Comparison of ENCODE assay signal across 8 cellular contexts in the genomic region with DNA sequence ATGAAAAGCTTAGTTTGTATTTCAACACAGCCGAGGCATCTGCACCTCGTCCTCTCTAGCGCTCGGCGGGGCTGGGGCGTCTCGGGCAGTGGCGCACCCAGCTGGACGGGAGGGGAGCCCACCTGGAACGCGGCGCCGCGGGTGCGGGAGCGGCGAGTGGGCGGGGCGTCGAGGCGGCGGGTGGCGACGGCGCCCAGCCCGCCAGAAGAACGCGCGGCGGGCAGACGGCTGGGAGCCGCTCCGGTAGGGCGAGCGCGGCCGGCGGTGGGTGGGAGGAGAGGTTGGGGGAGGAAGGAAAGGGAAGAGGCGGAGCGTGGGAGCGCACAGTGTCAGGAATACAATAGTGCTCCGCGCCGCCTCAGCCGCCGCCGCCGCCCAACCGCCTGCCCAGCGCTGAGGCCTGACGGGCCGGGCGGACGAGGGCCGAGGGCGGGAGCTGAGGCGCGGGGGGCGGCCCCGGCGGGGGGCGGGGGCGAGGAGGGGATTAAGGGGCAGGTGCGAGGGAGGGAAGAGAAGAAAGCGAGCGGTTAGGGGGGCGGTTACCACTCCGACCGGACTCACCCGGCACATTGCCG. TPM values are rescaled to one million over a fixed set of nuclear protein-coding genes. Genes with fewer than 3 reads are reported as not detected.
DNase-seq lines count a peak whose midpoint lies in the region; TF ChIP-seq lines count a peak whose summit lies in the region.

A gene (plus strand): TSS at position 324 of the 575 bp plus-strand sequence. CDS start 72,474 bp downstream, outside the sequence.

- H3K27ac Mint-ChIP-seq in activated naive CD4-positive, alpha-beta T cell treated with anti-CD3 and anti-CD28 coated beads, Interleukin-2, amount 50 U/mL, for 24 hours: no peak within 1 kb of the TSS

- H3K4me3 ChIP-seq in Jurkat, Clone E6-1 (ENCODE audit: low read length): peak within 1 kb of the TSS; percentile 59
- H3K4me3 ChIP-seq in OCI-LY3 (ENCODE audit: low read length) (peak within 1 kb of the TSS; percentile 98), neuron (ENCODE audit: low read length) (peak within 1 kb of the TSS; percentile 77)

- H3K9ac ChIP-seq in OCI-LY3 (ENCODE audit: low read length): peak within 1 kb of the TSS; percentile 95

- peak within 1 kb of the TSS; percentile 60 for H3K4me3 Mint-ChIP-seq in activated naive CD4-positive, alpha-beta T cell treated with anti-CD3 and anti-CD28 coated beads, Interleukin-2, amount 50 U/mL, for 24 hours

- DNase-seq in stimulated activated CD4-positive, alpha-beta T cell treated with anti-CD3 and anti-CD28 coated beads, Interleukin-12 subunit alpha, Interleukin-12 subunit beta, amount 100 ng/mL, for 4 hours: peak; percentile 16
- no peak for DNase-seq in stimulated activated CD4-positive, alpha-beta T cell treated with anti-CD3 and anti-CD28 coated beads, Interleukin-2, amount 100 ng/mL, for 48 hours
- peak; percentile 51 for DNase-seq in Jurkat, Clone E6-1 (ENCODE audit: low read depth, low spot score)
- peak; percentile 45 for DNase-seq in globus pallidus (ENCODE audit: low spot score)
- no peak for DNase-seq in cerebellar nuclear complex (lab: John Stamatoyannopoulos, UW)

- no peaks in the 10 kb centered on the region for H3K9me3 ChIP-seq in OCI-LY3 (ENCODE audit: insufficient read depth, low read length)
- H3K9me3 ChIP-seq in neuron (ENCODE audit: low read length): no peaks in the 10 kb centered on the region

- H3K79me2 ChIP-seq in OCI-LY3 (ENCODE audit: low read length): peaks cover 48% of the 10 kb centered on the region

- no peaks in the 10 kb centered on the region for H3K9me3 Mint-ChIP-seq in activated naive CD4-positive, alpha-beta T cell treated with anti-CD3 and anti-CD28 coated beads, Interleukin-2, amount 50 U/mL, for 24 hours

- peaks cover 26% of the 10 kb centered on the region for H3K4me1 ChIP-seq in OCI-LY3 (ENCODE audit: low read length)
- H3K4me1 ChIP-seq in neuron (ENCODE audit: insufficient read depth, low read length): peaks cover 7% of the 10 kb centered on the region

- H3K4me1 Mint-ChIP-seq in activated naive CD4-positive, alpha-beta T cell treated with anti-CD3 and anti-CD28 coated beads, Interleukin-2, amount 50 U/mL, for 24 hours: peaks cover 9% of the 10 kb centered on the region

- peaks cover 18% of the 10 kb centered on the region for H3K27me3 Mint-ChIP-seq in activated naive CD4-positive, alpha-beta T cell treated with anti-CD3 and anti-CD28 coated beads, Interleukin-2, amount 50 U/mL, for 24 hours

- H3K36me3 ChIP-seq in OCI-LY3 (replicated peaks; ENCODE audit: low read depth, low read length) (peaks cover 18% of the 10 kb centered on the region), neuron (ENCODE audit: insufficient read depth, low read length) (no peaks in the 10 kb centered on the region)

- peak within 1 kb of the TSS; percentile 96 for H3K4me2 ChIP-seq in OCI-LY3 (ENCODE audit: low read length)

- peak within 1 kb of the TSS; percentile 55 for H3K27ac ChIP-seq in OCI-LY3 (ENCODE audit: low read length)

- H3K27me3 ChIP-seq in OCI-LY3 (ENCODE audit: low read depth, low read length) (no peaks in the 10 kb centered on the region), neuron (ENCODE audit: insufficient read depth, low read length) (no peaks in the 10 kb centered on the region)

- no peaks in the 10 kb centered on the region for H3K36me3 Mint-ChIP-seq in activated naive CD4-positive, alpha-beta T cell treated with anti-CD3 and anti-CD28 coated beads, Interleukin-2, amount 50 U/mL, for 24 hours

- no peak within 1 kb of the TSS; the same call in 1 of the 2 replicates for H2AFZ ChIP-seq in OCI-LY3 (ENCODE audit: low read depth, low read length)
- peak within 1 kb of the TSS; percentile 79 for H2AFZ ChIP-seq in neuron (ENCODE audit: low read depth, low read length)

- peaks cover 28% of the 10 kb centered on the region for H4K20me1 ChIP-seq in OCI-LY3 (ENCODE audit: insufficient read depth, low read length)

- peak; percentile 21; the same call in 1 of the 2 replicates for TF ChIP-seq CTCF in OCI-LY3 (IDR thresholded peaks at IDR 0.05; ENCODE audit: low read depth, low read length)

RNA-seq across cellular contexts. Expression of the gene that starts here (rescaled TPM):
- 17.5 TPM for polyA plus RNA-seq in Jurkat, Clone E6-1 (2012; ENCODE audit: insufficient read depth, insufficient read length)

Comparison
In these comparisons a context has a peak if more than half of its experiments do, and no peak if none do; other contexts are left out.
1. DNase-seq: peak in stimulated activated CD4-positive, alpha-beta T cell treated with anti-CD3 and anti-CD28 coated beads, Interleukin-12 subunit alpha, Interleukin-12 subunit beta, amount 100 ng/mL, for 4 hours (single experiment), Jurkat, Clone E6-1 (single experiment) and globus pallidus (single experiment); none in stimulated activated CD4-positive, alpha-beta T cell treated with anti-CD3 and anti-CD28 coated beads, Interleukin-2, amount 100 ng/mL, for 48 hours (0 of 2) and cerebellar nuclear complex (0 of 2).
2. Peak in every context shown above with its lines, with median percentiles within 50 percentile points of each other: H3K4me3 ChIP-seq.